ENCODE assay signal across 24 cellular contexts in the genomic region with DNA sequence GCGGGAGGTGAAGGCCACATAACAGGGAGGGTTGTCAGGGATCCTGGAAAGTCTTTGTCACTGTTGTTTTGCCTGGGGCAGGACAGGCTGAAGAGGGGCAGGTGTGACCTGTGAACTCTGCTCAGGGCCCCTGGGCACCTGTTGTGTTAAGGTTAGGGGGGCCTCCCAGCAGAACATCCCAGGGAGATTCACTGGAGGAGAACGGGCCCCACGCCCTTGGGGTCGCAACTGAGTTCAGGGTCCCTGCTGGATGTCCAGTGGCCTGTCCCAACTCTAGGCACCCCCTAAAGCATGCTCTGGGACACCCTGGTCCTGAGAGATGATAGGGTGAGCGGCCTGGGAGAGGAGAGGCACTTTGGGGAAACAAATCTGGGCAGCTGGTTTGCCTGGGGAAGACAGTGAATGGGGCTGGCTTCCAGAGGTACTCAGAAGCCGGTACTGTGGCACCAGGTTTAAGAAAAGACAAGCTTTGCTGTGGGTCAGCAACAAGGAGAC. TPM values are rescaled to one million over a fixed set of nuclear protein-coding genes. Genes with fewer than 3 reads are reported as not detected.
"Had no signal": no experiment of that assay in that cellular context is flagged by ENCODE, and none has a peak within 500 bp of the region (broad histone marks: within the 10 kb centered on the region; RNA-seq: fewer than 3 reads in every experiment).

No MANE protein-coding gene starts in this region.

- H2AFZ ChIP-seq: parathyroid adenoma had no signal

- H3K27ac ChIP-seq: ascending aorta, breast epithelium, gastroesophageal sphincter, heart right ventricle, parathyroid adenoma had no signal

- H3K79me2 ChIP-seq: parathyroid adenoma had no signal

- H3K4me1 ChIP-seq: ascending aorta, breast epithelium, gastroesophageal sphincter, heart right ventricle, parathyroid adenoma had no signal

- H3K27ac Mint-ChIP-seq: activated CD4-positive, alpha-beta T cell treated with anti-CD3 and anti-CD28 coated beads for 36 hours; activated T-helper 1 cell treated with anti-CD3 and anti-CD28 coated beads, Interleukin-12 subunit alpha, Interleukin-12 subunit beta, Interleukin-2, Interleukin-4 antibody, amounts not matched to agents 30 ng/mL and 10 ng/mL and 1 ng/mL, durations not matched to agents 14 hours and 24 hours and 36 hours; endodermal cell; stimulated activated naive CD8-positive, alpha-beta T cell treated with anti-CD3 and anti-CD28 coated beads, Interleukin-15, Interleukin-2, amounts not matched to agents 100 ng/mL and 50 ng/mL, for 24 hours; type B pancreatic cell had no signal

- H3K9me3 Mint-ChIP-seq: activated T-helper 1 cell treated with anti-CD3 and anti-CD28 coated beads, Interleukin-12 subunit alpha, Interleukin-12 subunit beta, Interleukin-2, Interleukin-4 antibody, amounts not matched to agents 30 ng/mL and 10 ng/mL and 1 ng/mL, durations not matched to agents 14 hours and 24 hours and 36 hours; stimulated activated naive CD8-positive, alpha-beta T cell treated with anti-CD3 and anti-CD28 coated beads, Interleukin-15, Interleukin-2, amounts not matched to agents 100 ng/mL and 50 ng/mL, for 24 hours; type B pancreatic cell had no signal

- H3K4me3 Mint-ChIP-seq: activated CD4-positive, alpha-beta T cell treated with anti-CD3 and anti-CD28 coated beads for 36 hours; activated T-helper 1 cell treated with anti-CD3 and anti-CD28 coated beads, Interleukin-12 subunit alpha, Interleukin-12 subunit beta, Interleukin-2, Interleukin-4 antibody, amounts not matched to agents 30 ng/mL and 10 ng/mL and 1 ng/mL, durations not matched to agents 14 hours and 24 hours and 36 hours; endodermal cell; neural crest cell; stimulated activated naive CD8-positive, alpha-beta T cell treated with anti-CD3 and anti-CD28 coated beads, Interleukin-15, Interleukin-2, amounts not matched to agents 100 ng/mL and 50 ng/mL, for 24 hours; type B pancreatic cell had no signal

- H3K36me3 Mint-ChIP-seq: type B pancreatic cell had no signal

- ATAC-seq: activated CD4-positive, alpha-beta T cell treated with anti-CD3 and anti-CD28 coated beads for 36 hours; gastroesophageal sphincter had no signal

- H3K4me3 ChIP-seq: ascending aorta, breast epithelium, gastroesophageal sphincter, heart right ventricle had no signal

- H3K9me3 ChIP-seq: ascending aorta, breast epithelium, gastroesophageal sphincter, heart right ventricle had no signal

- H3K4me1 Mint-ChIP-seq: activated CD4-positive, alpha-beta T cell treated with anti-CD3 and anti-CD28 coated beads for 36 hours had no signal

- DNase-seq: activated CD4-positive, alpha-beta T cell treated with anti-CD3 and anti-CD28 coated beads for 36 hours; activated CD8-positive, alpha-beta memory T cell treated with anti-CD3 and anti-CD28 coated beads, Interleukin-2, amount 50 U/mL, for 48 hours; activated naive CD4-positive, alpha-beta T cell; dermis blood vessel endothelial cell; heart right ventricle; midbrain; small intestine; stimulated activated CD4-positive, alpha-beta T cell treated with anti-CD3 and anti-CD28 coated beads, Interleukin-4, amount 100 ng/mL, for 4 hours had no signal

- H3K27me3 ChIP-seq: ascending aorta had no signal

- H3K9ac ChIP-seq: parathyroid adenoma had no signal

- H3K36me3 ChIP-seq: ascending aorta, breast epithelium, gastroesophageal sphincter, heart right ventricle had no signal

RNA-seq across cellular contexts. Expression of a gene that starts 22.9 kb away (rescaled TPM):
- total RNA-seq: ascending aorta, epithelial cell of proximal tubule had no signal

RNA-seq across cellular contexts. Expression of a gene that starts 34.5 kb away (rescaled TPM):
- total RNA-seq: activated CD4-positive, alpha-beta T cell treated with anti-CD3 and anti-CD28 coated beads for 36 hours; activated T-helper 1 cell treated with anti-CD3 and anti-CD28 coated beads, Interleukin-12 subunit alpha, Interleukin-12 subunit beta, Interleukin-2, Interleukin-4 antibody, amounts not matched to agents 30 ng/mL and 10 ng/mL and 1 ng/mL, durations not matched to agents 14 hours and 24 hours and 36 hours; ascending aorta; breast epithelium; cerebellum; dermis blood vessel endothelial cell; endodermal cell; epithelial cell of proximal tubule; gastroesophageal sphincter; heart right ventricle; lung microvascular endothelial cell; myocyte; neural crest cell; renal cortical epithelial cell; T-helper 1 cell treated with Interleukin-12 subunit alpha and Interleukin-12 subunit beta and Interleukin-4 antibody, amounts not matched to agents 30 ng/mL and 1 ng/mL, for 36 hours; temporal lobe had no signal

RNA-seq across cellular contexts. Expression of a gene that starts 43.5 kb away (rescaled TPM):
- total RNA-seq: activated CD4-positive, alpha-beta T cell treated with anti-CD3 and anti-CD28 coated beads for 36 hours; activated T-helper 1 cell treated with anti-CD3 and anti-CD28 coated beads, Interleukin-12 subunit alpha, Interleukin-12 subunit beta, Interleukin-2, Interleukin-4 antibody, amounts not matched to agents 30 ng/mL and 10 ng/mL and 1 ng/mL, durations not matched to agents 14 hours and 24 hours and 36 hours; ascending aorta; breast epithelium; cerebellum; dermis blood vessel endothelial cell; endodermal cell; epithelial cell of proximal tubule; gastroesophageal sphincter; heart right ventricle; lung microvascular endothelial cell; myocyte; neural crest cell; renal cortical epithelial cell; T-helper 1 cell treated with Interleukin-12 subunit alpha and Interleukin-12 subunit beta and Interleukin-4 antibody, amounts not matched to agents 30 ng/mL and 1 ng/mL, for 36 hours; temporal lobe had no signal
